ENCODE assay signal across 17 cellular contexts in the genomic region with DNA sequence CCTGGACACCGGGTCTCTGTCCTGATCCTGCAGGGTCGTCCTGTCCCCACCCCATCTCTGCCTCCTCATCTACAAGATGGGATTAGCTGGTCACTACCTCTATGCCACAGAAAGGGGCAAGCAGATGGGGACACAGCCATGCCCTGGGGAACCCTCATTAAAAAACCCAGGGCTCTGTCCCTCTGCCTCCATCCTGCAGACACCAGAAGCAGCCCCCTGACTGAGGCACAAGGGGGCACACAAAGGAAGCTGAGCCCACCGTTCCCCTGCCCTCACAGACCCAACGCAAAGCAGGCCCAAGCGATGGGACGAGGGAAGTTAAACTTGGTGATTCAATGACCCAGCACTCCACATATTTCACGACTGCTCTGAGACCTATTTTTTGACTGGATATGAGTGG.
A peak's percentile ranks its signal among the peaks of the same experiment; 100 is the strongest.
DNase-seq lines count a peak whose midpoint lies in the region; ATAC-seq and TF ChIP-seq lines count a peak whose summit lies in the region.
"Had no signal": no experiment of that assay in that cellular context is flagged by ENCODE, and none has a peak within 500 bp of the region (broad histone marks: within the 10 kb centered on the region; RNA-seq: fewer than 3 reads in every experiment).

No MANE protein-coding gene starts in this region.

- H4K20me1 ChIP-seq in BLaER1 treated with 17β-estradiol and CSF1 and Interleukin-3, amounts not matched to agents 10 nM and 100 nM, result no peaks in the 10 kb centered on the region

- WGBS in testis, 2 donors, result 93 to 94% methylated on average over 7 of the region's 7 CpGs
- no CpG with 5 or more reads among the region's 7 CpGs for WGBS in neuronal stem cell (ENCODE audit: extremely low coverage in 2 of 2, insufficient read length in 2 of 2, insufficient replicate concordance in 1 of 2), 2 donors

- H3K27me3 ChIP-seq in BLaER1 treated with 17β-estradiol and CSF1 and Interleukin-3, amounts not matched to agents 10 nM and 100 nM, result peaks cover 0 to 5% (median 0%) of the 10 kb centered on the region in 11 experiments; a peak in 4 of 22 replicates
- no peaks in the 10 kb centered on the region for H3K27me3 ChIP-seq in testis
- H3K27me3 ChIP-seq in neuronal stem cell (ENCODE audit: control insufficient read depth in 3 of 3, insufficient read depth in 3 of 3, low read depth in 1 of 3, low read length in 3 of 3), result no peaks in the 10 kb centered on the region
- H3K27me3 ChIP-seq: BE2C had no signal

- H2AFZ ChIP-seq in neuronal stem cell (ENCODE audit: low read length), result no peak overlapping the region

- TF ChIP-seq POLR2A in testis (IDR thresholded peaks at IDR 0.05) (no peak), GM18505 (IDR thresholded peaks at IDR 0.05; ENCODE audit: borderline replicate concordance, extremely low read depth, insufficient read depth, insufficient read length) (no peak)

- CTCF ChIA-PET in RWPE1 (lab: Yijun Ruan, JAX), result no interaction called here

- H3K23ac ChIP-seq in neuronal stem cell (ENCODE audit: low read depth, low read length, poor library complexity), result no peak overlapping the region

- H3K4me3 ChIP-seq in BLaER1 treated with 17β-estradiol and CSF1 and Interleukin-3, amounts not matched to agents 10 nM and 100 nM, result no peak overlapping the region
- no peak overlapping the region for H3K4me3 ChIP-seq in testis
- no peak overlapping the region for H3K4me3 ChIP-seq in neuronal stem cell (ENCODE audit: low read length in 2 of 2)
- H3K4me3 ChIP-seq: HAP-1 had no signal

- H3K4me2 ChIP-seq in BLaER1 treated with 17β-estradiol and CSF1 and Interleukin-3, amounts not matched to agents 10 nM and 100 nM, result peak overlapping the region in 7 of 11 experiments; percentile 47 to 80 (median 66); a peak in 11 of 22 replicates
- H3K4me2 ChIP-seq in neuronal stem cell (ENCODE audit: insufficient read depth, low read length, poor library complexity, severe bottlenecking), result no peak overlapping the region

- H3K9me3 ChIP-seq in BLaER1 treated with 17β-estradiol and CSF1 and Interleukin-3, amounts not matched to agents 10 nM and 100 nM (replicated peaks in 1 of 11), result no peaks in the 10 kb centered on the region
- H3K9me3 ChIP-seq in testis (no peaks in the 10 kb centered on the region), neuronal stem cell (replicated peaks in 1 of 2; ENCODE audit: control insufficient read depth in 2 of 2, insufficient read depth in 1 of 2, low read depth in 1 of 2, low read length in 2 of 2) (no peaks in the 10 kb centered on the region)
- H3K9me3 ChIP-seq: BE2C, HAP-1 had no signal

- ATAC-seq in GM18505 (IDR thresholded peaks at IDR 0.05; ENCODE audit: unreplicated experiment), result no peak

- H2AK5ac ChIP-seq in neuronal stem cell (ENCODE audit: low read depth, low read length), result no peak overlapping the region

- no peaks in the 10 kb centered on the region for H3K36me3 ChIP-seq in BLaER1 treated with 17β-estradiol and CSF1 and Interleukin-3, amounts not matched to agents 10 nM and 100 nM
- H3K36me3 ChIP-seq in testis (ENCODE audit: low read depth, missing control alignments), result no peaks in the 10 kb centered on the region
- H3K36me3 ChIP-seq in neuronal stem cell (replicated peaks in 1 of 2; ENCODE audit: control insufficient read depth in 2 of 2, insufficient read depth in 2 of 2, low read length in 2 of 2), result no peaks in the 10 kb centered on the region
- H3K36me3 ChIP-seq: BE2C, HAP-1 had no signal

- peak; percentile 27 for DNase-seq in ecto neural progenitor cell (ENCODE audit: low spot score)
- DNase-seq in posterior vena cava (ENCODE audit: low spot score), result peak; percentile 22
- peak; percentile 6 for DNase-seq in testis
- no peak for DNase-seq in RWPE1 (ENCODE audit: low spot score)
- no peak for DNase-seq in NCI-H1417 treated with DMSO at 0.1 percent for 48 hours (lab: John Stamatoyannopoulos, UW)
- DNase-seq in neuronal stem cell (ENCODE audit: low spot score), result no peak
- DNase-seq: ACHN; BE2C; CD4-positive, alpha-beta memory T cell; DMS153; DMS79; GDM1; GOT3 had no signal

- no peak overlapping the region for H3K18ac ChIP-seq in neuronal stem cell (ENCODE audit: low read length)

- H2BK120ac ChIP-seq in neuronal stem cell (ENCODE audit: low read depth, low read length), result no peak overlapping the region

- H3K4me1 ChIP-seq in BLaER1 treated with 17β-estradiol and CSF1 and Interleukin-3, amounts not matched to agents 10 nM and 100 nM, result peaks cover 12 to 98% (median 88%) of the 10 kb centered on the region in 10 experiments; a peak in 18 of 20 replicates
- H3K4me1 ChIP-seq in testis (no peaks in the 10 kb centered on the region), neuronal stem cell (ENCODE audit: control insufficient read depth in 2 of 2, insufficient read depth in 1 of 2, low read depth in 1 of 2, low read length in 2 of 2) (peaks cover 0 to 4% of the 10 kb centered on the region in 2 donors)
- H3K4me1 ChIP-seq: BE2C, HAP-1 had no signal

- H4K8ac ChIP-seq in neuronal stem cell (ENCODE audit: low read depth, low read length), result no peak overlapping the region

- no peak overlapping the region for H3K14ac ChIP-seq in neuronal stem cell (ENCODE audit: low read length)

- no peak overlapping the region for H4K91ac ChIP-seq in neuronal stem cell (ENCODE audit: low read depth, low read length, poor library complexity)

- H3K79me1 ChIP-seq in neuronal stem cell (ENCODE audit: low read depth, low read length), result no peaks in the 10 kb centered on the region

- H3K9ac ChIP-seq in BLaER1 treated with 17β-estradiol and CSF1 and Interleukin-3, amounts not matched to agents 10 nM and 100 nM, result no peak overlapping the region
- no peak overlapping the region for H3K9ac ChIP-seq in neuronal stem cell (ENCODE audit: low read depth, low read length, poor library complexity)

- no peak overlapping the region for H2BK12ac ChIP-seq in neuronal stem cell (ENCODE audit: low read length)

- intact Hi-C loops in posterior vena cava (cut with DNase I) (no loop called here), testis (cut with DNase I; ENCODE audit: low total_unique reads) (no loop called here)

- no peak overlapping the region for H3K4ac ChIP-seq in neuronal stem cell (ENCODE audit: low read length)

- no peak overlapping the region for H2BK15ac ChIP-seq in neuronal stem cell (ENCODE audit: low read length)

- H2BK5ac ChIP-seq in neuronal stem cell (ENCODE audit: low read length), result no peak overlapping the region

- H3K27ac ChIP-seq in BLaER1 treated with 17β-estradiol and CSF1 and Interleukin-3, amounts not matched to agents 10 nM and 100 nM, result no peak overlapping the region
- no peak overlapping the region for H3K27ac ChIP-seq in testis
- H3K27ac ChIP-seq in RWPE1, result no peak overlapping the region
- no peak overlapping the region for H3K27ac ChIP-seq in neuronal stem cell (replicated peaks; ENCODE audit: low read length)
- H3K27ac ChIP-seq: HL-60 had no signal

- POLR2A ChIA-PET in RWPE1 (lab: Yijun Ruan, JAX; ENCODE audit: low non-redundant PET), result no interaction called here

- no peak for TF ChIP-seq CTCF in testis (IDR thresholded peaks at IDR 0.05)
- TF ChIP-seq CTCF in RWPE1 (conservative IDR thresholded peaks at IDR 0.05; ENCODE audit: low read depth), result no peak

Comparison
In these comparisons a context has a peak if more than half of its experiments do, and no peak if none do; other contexts are left out.
1. DNase-seq: peak in ecto neural progenitor cell (single experiment), posterior vena cava (single experiment) and testis (single experiment); none in RWPE1 (single experiment), NCI-H1417 treated with DMSO at 0.1 percent for 48 hours (single experiment) and neuronal stem cell (single experiment).